1 cellular context compared by ENCODE assay signal in genomic region chr1:11765661-11766428, GRCh38.
TF ChIP-seq lines count a peak whose summit lies in the region.

No MANE protein-coding gene starts in this region.

TF ChIP-seq in HepG2, 621 proteins besides CTCF, POLR2A, EP300 and RAD21:
- TF ChIP-seq HNRNPLL (IDR thresholded peaks at IDR 0.05; ENCODE audit: low read depth, low read length, poor library complexity, severe bottlenecking) (peak; percentile 5), FOXP4 (CRISPR knock-in tag; IDR thresholded peaks at IDR 0.05) (no peak)
